Comparison of ENCODE assay signal across 10 cellular contexts in genomic region chr10:50613150-50613549, GRCh38. TPM values are rescaled to one million over a fixed set of nuclear protein-coding genes. Genes with fewer than 3 reads are reported as not detected.
DNase-seq lines count a peak whose midpoint lies in the region; ATAC-seq lines count a peak whose summit lies in the region.
"Had no signal": no experiment of that assay in that cellular context is flagged by ENCODE, and none has a peak within 500 bp of the region (broad histone marks: within the 10 kb centered on the region; RNA-seq: fewer than 3 reads in every experiment).

No MANE protein-coding gene starts in this region.

- H3K9me3 Mint-ChIP-seq in activated naive CD4-positive, alpha-beta T cell treated with anti-CD3 and anti-CD28 coated beads, Interleukin-2, amount 50 U/mL, for 72 hours: no peaks in the 10 kb centered on the region
- no peaks in the 10 kb centered on the region for H3K9me3 Mint-ChIP-seq in activated T-helper 17 cell treated with anti-CD3 and anti-CD28 coated beads, Interleukin-2, amount 50 U/mL, for 72 hours

- DNase-seq in activated naive CD4-positive, alpha-beta T cell treated with anti-CD3 and anti-CD28 coated beads, Interleukin-2, amount 50 U/mL, for 72 hours (ENCODE audit: low spot score in 2 of 2): no peak
- no peak for DNase-seq in activated naive CD4-positive, alpha-beta T cell treated with anti-CD3 and anti-CD28 coated beads, Interleukin-2, amount 50 U/mL, for 16 hours
- DNase-seq in GM19240 (ENCODE audit: insufficient read length, low spot score) (no peak), GM03348 (ENCODE audit: low spot score) (no peak), Right ventricle myocardium superior (no peak), UCSD-AML1 (lab: John Stamatoyannopoulos, UW; ENCODE audit: unreplicated experiment) (no peak)
- DNase-seq: activated CD4-positive, alpha-beta T cell treated with anti-CD3 and anti-CD28 coated beads, Interleukin-2, amount 50 U/mL, for 48 hours; trophoblast cell had no signal

- H3K27me3 Mint-ChIP-seq in activated T-helper 17 cell treated with anti-CD3 and anti-CD28 coated beads, Interleukin-2, amount 50 U/mL, for 72 hours: no peaks in the 10 kb centered on the region

- H3K36me3 Mint-ChIP-seq in activated naive CD4-positive, alpha-beta T cell treated with anti-CD3 and anti-CD28 coated beads, Interleukin-2, amount 50 U/mL, for 72 hours: no peaks in the 10 kb centered on the region
- H3K36me3 Mint-ChIP-seq in activated T-helper 17 cell treated with anti-CD3 and anti-CD28 coated beads, Interleukin-2, amount 50 U/mL, for 72 hours (ENCODE audit: low read depth): no peaks in the 10 kb centered on the region

- peaks cover 29% of the 10 kb centered on the region for H3K4me1 Mint-ChIP-seq in activated T-helper 17 cell treated with anti-CD3 and anti-CD28 coated beads, Interleukin-2, amount 50 U/mL, for 72 hours

- H3K4me3 Mint-ChIP-seq in activated T-helper 17 cell treated with anti-CD3 and anti-CD28 coated beads, Interleukin-2, amount 50 U/mL, for 72 hours: no peak overlapping the region

- H3K27ac Mint-ChIP-seq in activated naive CD4-positive, alpha-beta T cell treated with anti-CD3 and anti-CD28 coated beads, Interleukin-2, amount 50 U/mL, for 72 hours: peak overlapping the region in 1 of 2 donors; percentile 14
- peak overlapping the region; percentile 18 for H3K27ac Mint-ChIP-seq in activated T-helper 17 cell treated with anti-CD3 and anti-CD28 coated beads, Interleukin-2, amount 50 U/mL, for 72 hours

- ATAC-seq in activated naive CD4-positive, alpha-beta T cell treated with anti-CD3 and anti-CD28 coated beads, Interleukin-2, amount 50 U/mL, for 72 hours: peak; percentile 37 to 83
- ATAC-seq in HG02763 (IDR thresholded peaks at IDR 0.05; ENCODE audit: unreplicated experiment) (peak; percentile 56), Right ventricle myocardium superior (ENCODE audit: poor library complexity) (no peak)
- ATAC-seq in activated T-helper 17 cell treated with anti-CD3 and anti-CD28 coated beads, Interleukin-2, amount 50 U/mL, for 72 hours (replicated peaks): peak; percentile 84

- intact Hi-C loops in Right ventricle myocardium superior (cut with DNase I): no loop called here

RNA-seq across cellular contexts. Expression of gene SGMS1, which starts 10.6 kb away (rescaled TPM):
- 10 to 100 TPM in 1 of 2 donors, 1 to 10 TPM in 1; 8.1 to 11.2 TPM for total RNA-seq in activated naive CD4-positive, alpha-beta T cell treated with anti-CD3 and anti-CD28 coated beads, Interleukin-2, amount 50 U/mL, for 72 hours
- total RNA-seq in activated T-helper 17 cell treated with anti-CD3 and anti-CD28 coated beads, Interleukin-2, amount 50 U/mL, for 72 hours: 10 to 100 TPM; 13.4 to 22.4 TPM
- 18.3 TPM for total RNA-seq in Right ventricle myocardium superior
